8 cellular contexts compared by ENCODE assay signal in the genomic region with DNA sequence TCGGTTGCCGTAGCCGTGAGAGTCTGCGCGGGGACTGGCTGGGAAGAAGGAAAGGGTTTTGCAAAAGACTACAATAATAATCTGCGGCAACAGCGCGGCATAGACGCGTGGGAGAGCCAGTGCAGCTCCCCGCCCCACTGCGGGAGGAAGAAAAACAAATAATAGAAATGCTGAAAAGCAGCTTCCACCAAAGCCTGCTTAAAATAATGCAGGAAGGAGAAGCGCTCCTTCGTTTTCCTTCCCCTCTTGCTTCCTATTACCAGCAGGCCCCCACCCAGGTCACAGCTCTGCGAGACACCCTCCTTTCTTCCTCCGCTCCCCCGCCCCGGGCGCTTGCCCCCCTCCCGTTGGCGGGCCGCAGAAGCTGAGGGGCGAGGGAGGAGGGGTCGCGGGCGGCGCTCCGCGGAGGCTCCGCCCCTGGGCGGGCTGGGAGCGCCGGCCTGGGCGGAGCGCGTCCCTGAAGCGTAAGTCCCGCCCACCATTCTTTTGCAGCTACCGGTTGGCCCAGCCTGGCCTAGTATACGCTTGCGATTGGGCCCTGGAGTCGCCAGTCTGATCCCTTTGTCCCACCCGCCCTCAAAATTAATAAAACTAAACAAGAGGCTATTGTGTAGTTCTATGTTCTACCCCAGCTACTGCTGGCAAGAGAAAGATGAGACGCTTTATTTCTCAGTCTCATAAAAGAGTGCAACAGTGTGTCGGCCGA. TPM values are rescaled to one million over a fixed set of nuclear protein-coding genes. Genes with fewer than 3 reads are reported as not detected.
DNase-seq lines count a peak whose midpoint lies in the region; ATAC-seq, FAIRE-seq and TF ChIP-seq lines count a peak whose summit lies in the region.

No MANE protein-coding gene starts in this region.

- peaks cover 20% of the 10 kb centered on the region for H3K4me1 Mint-ChIP-seq in activated CD4-positive, alpha-beta T cell treated with anti-CD3 and anti-CD28 coated beads, Interleukin-2, amount 10 ng/mL, durations not matched to agents 24 days and 14 days

- no peaks in the 10 kb centered on the region for H3K27me3 ChIP-seq in HepG2 (ENCODE audit: control insufficient read depth in 1 of 2, insufficient read depth in 2 of 2, low read length in 2 of 2)

- no peaks in the 10 kb centered on the region for H3K36me3 ChIP-seq in HepG2 (replicated peaks in 1 of 2; ENCODE audit: control insufficient read depth in 1 of 2, insufficient read depth in 2 of 2, low read length in 2 of 2)

- POLR2A ChIA-PET in HepG2 (lab: Yijun Ruan, JAX): no interaction called here

- H3K27ac Mint-ChIP-seq in activated CD4-positive, alpha-beta T cell treated with anti-CD3 and anti-CD28 coated beads, Interleukin-2, amount 10 ng/mL, durations not matched to agents 24 days and 14 days: peak overlapping the region; percentile 45

- H3K27ac ChIP-seq in HepG2 (ENCODE audit: extremely low read length, insufficient read depth, low read length): no peak overlapping the region

- H3K9me3 ChIP-seq in HepG2 (ENCODE audit: low read length): no peaks in the 10 kb centered on the region

- no peaks in the 10 kb centered on the region for H3K79me2 ChIP-seq in HepG2 (ENCODE audit: insufficient read depth, low read length)

- CTCF ChIA-PET in HepG2 (lab: Yijun Ruan, JAX; ENCODE audit: low intra/inter-chr PET ratio, low total read pairs): no interaction called here

- peak overlapping the region; percentile 80 for H3K4me2 ChIP-seq in HepG2 (ENCODE audit: low read depth, low read length)

- H2AFZ ChIP-seq in HepG2 (ENCODE audit: low read length): peak overlapping the region; percentile 42

- TF ChIP-seq EP300 in HepG2 (IDR thresholded peaks at IDR 0.05; ENCODE audit: low read depth in 2 of 2, low read length in 2 of 2) (no peak), HepG2 (CRISPR knock-in tag; IDR thresholded peaks at IDR 0.05; ENCODE audit: borderline replicate concordance) (no peak)

- in situ Hi-C loops in HepG2 (cut with HindIII; ENCODE audit: extremely low pct_ligation_motif_present, low pct_unique_long_range_greater_than_20kb): no loop called here

- FAIRE-seq in HepG2 (lab: Jason Lieb, UNC): no peak

- H4K20me1 ChIP-seq in HepG2 (ENCODE audit: insufficient read depth, low read length): no peaks in the 10 kb centered on the region

- no peak for TF ChIP-seq RAD21 in HepG2 (CRISPR knock-in tag; IDR thresholded peaks at IDR 0.05)

- H3K4me3 Mint-ChIP-seq in activated CD4-positive, alpha-beta T cell treated with anti-CD3 and anti-CD28 coated beads, Interleukin-2, amount 10 ng/mL, durations not matched to agents 24 days and 14 days: peak overlapping the region; percentile 87

- H3K4me1 ChIP-seq in HepG2 (ENCODE audit: insufficient read depth, low read length): no peaks in the 10 kb centered on the region

- no peak for TF ChIP-seq POLR2A in HepG2 (IDR thresholded peaks at IDR 0.05; ENCODE audit: insufficient read depth in 1 of 2, low read depth in 2 of 2, low read length in 2 of 2)

- H3K36me3 Mint-ChIP-seq in activated CD4-positive, alpha-beta T cell treated with anti-CD3 and anti-CD28 coated beads, Interleukin-2, amount 10 ng/mL, durations not matched to agents 24 days and 14 days (ENCODE audit: low read depth): no peaks in the 10 kb centered on the region

- no peak overlapping the region for H3K9ac ChIP-seq in HepG2 (ENCODE audit: insufficient read depth, low read depth, low read length)

- WGBS in HepG2 (ENCODE audit: low lambda C conversion rate): 1% methylated on average over 10 of the region's 46 CpGs

- no peak for TF ChIP-seq CTCF in HepG2 (CRISPR knock-in tag; IDR thresholded peaks at IDR 0.05)

- ATAC-seq in GM19023 (IDR thresholded peaks at IDR 0.05; ENCODE audit: unreplicated experiment) (peak; percentile 95), HG03280 (IDR thresholded peaks at IDR 0.05; ENCODE audit: unreplicated experiment) (peak; percentile 98), HepG2 (peak; percentile 98)

- BruUV-seq in HepG2 (replicated peaks; lab: Mats Ljungman, UMichigan): no TSS peak

- no peaks in the 10 kb centered on the region for H3K9me3 Mint-ChIP-seq in activated CD4-positive, alpha-beta T cell treated with anti-CD3 and anti-CD28 coated beads, Interleukin-2, amount 10 ng/mL, durations not matched to agents 24 days and 14 days

- peak overlapping the region; percentile 42 to 65 (median 54); a peak in 5 of 6 replicates for H3K4me3 ChIP-seq in HepG2 (replicated peaks in 1 of 3; ENCODE audit: insufficient read depth in 1 of 3, low read depth in 2 of 3, low read length in 3 of 3)

- peak; percentile 91 for DNase-seq in AG08395 (ENCODE audit: low spot score)
- DNase-seq in NCI-H345 (lab: John Stamatoyannopoulos, UW): peak; percentile 91
- DNase-seq in activated CD4-positive, alpha-beta T cell treated with anti-CD3 and anti-CD28 coated beads, Interleukin-2, amount 10 ng/mL, durations not matched to agents 24 days and 14 days: peak; percentile 90
- peak; percentile 83 for DNase-seq in dedifferentiated amniotic fluid mesenchymal stem cell (ENCODE audit: extremely low spot score)
- DNase-seq in HepG2 (ENCODE audit: low spot score): peak; percentile 43
- DNase-seq in stimulated activated CD4-positive, alpha-beta T cell treated with anti-CD3 and anti-CD28 coated beads, Interleukin-2, amount 100 ng/mL, for 48 hours: peak; percentile 36 to 62

- intact Hi-C loops in activated CD4-positive, alpha-beta T cell treated with anti-CD3 and anti-CD28 coated beads, Interleukin-2, amount 10 ng/mL, durations not matched to agents 24 days and 14 days (cut with micrococcal nuclease): no loop called here
- intact Hi-C loops in HepG2 (cut with micrococcal nuclease; ENCODE audit: unreplicated experiment): no loop called here

- peaks cover 8% of the 10 kb centered on the region for H3K27me3 Mint-ChIP-seq in activated CD4-positive, alpha-beta T cell treated with anti-CD3 and anti-CD28 coated beads, Interleukin-2, amount 10 ng/mL, durations not matched to agents 24 days and 14 days

TF ChIP-seq in HepG2, 621 proteins besides CTCF, POLR2A, EP300 and RAD21 (continues in another document):
- TF ChIP-seq PAX8 (CRISPR knock-in tag; IDR thresholded peaks at IDR 0.05; ENCODE audit: borderline replicate concordance) (no peak), NFYC (CRISPR knock-in tag; IDR thresholded peaks at IDR 0.05) (peak; percentile 73), SP2 (CRISPR knock-in tag; IDR thresholded peaks at IDR 0.05) (peak; percentile 85), SP1 (IDR thresholded peaks at IDR 0.05) (no peak), SP1 (CRISPR knock-in tag; IDR thresholded peaks at IDR 0.05) (peak; percentile 51), NFYB (CRISPR knock-in tag; IDR thresholded peaks at IDR 0.05) (peak; percentile 72)
- TF ChIP-seq, protein P1, sequence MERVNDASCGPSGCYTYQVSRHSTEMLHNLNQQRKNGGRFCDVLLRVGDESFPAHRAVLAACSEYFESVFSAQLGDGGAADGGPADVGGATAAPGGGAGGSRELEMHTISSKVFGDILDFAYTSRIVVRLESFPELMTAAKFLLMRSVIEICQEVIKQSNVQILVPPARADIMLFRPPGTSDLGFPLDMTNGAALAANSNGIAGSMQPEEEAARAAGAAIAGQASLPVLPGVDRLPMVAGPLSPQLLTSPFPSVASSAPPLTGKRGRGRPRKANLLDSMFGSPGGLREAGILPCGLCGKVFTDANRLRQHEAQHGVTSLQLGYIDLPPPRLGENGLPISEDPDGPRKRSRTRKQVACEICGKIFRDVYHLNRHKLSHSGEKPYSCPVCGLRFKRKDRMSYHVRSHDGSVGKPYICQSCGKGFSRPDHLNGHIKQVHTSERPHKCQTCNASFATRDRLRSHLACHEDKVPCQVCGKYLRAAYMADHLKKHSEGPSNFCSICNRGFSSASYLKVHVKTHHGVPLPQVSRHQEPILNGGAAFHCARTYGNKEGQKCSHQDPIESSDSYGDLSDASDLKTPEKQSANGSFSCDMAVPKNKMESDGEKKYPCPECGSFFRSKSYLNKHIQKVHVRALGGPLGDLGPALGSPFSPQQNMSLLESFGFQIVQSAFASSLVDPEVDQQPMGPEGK (CRISPR knock-in tag; IDR thresholded peaks at IDR 0.05): 0 out of 2 replicates have a peak, but pooled peaks have one; percentile 19
- TF ChIP-seq, protein P2, sequence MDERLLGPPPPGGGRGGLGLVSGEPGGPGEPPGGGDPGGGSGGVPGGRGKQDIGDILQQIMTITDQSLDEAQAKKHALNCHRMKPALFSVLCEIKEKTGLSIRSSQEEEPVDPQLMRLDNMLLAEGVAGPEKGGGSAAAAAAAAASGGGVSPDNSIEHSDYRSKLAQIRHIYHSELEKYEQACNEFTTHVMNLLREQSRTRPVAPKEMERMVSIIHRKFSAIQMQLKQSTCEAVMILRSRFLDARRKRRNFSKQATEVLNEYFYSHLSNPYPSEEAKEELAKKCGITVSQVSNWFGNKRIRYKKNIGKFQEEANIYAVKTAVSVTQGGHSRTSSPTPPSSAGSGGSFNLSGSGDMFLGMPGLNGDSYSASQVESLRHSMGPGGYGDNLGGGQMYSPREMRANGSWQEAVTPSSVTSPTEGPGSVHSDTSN (CRISPR knock-in tag; IDR thresholded peaks at IDR 0.05): peak; percentile 55

RNA-seq across cellular contexts. Expression of a gene that starts 0.6 kb away (rescaled TPM):
- total RNA-seq in activated CD4-positive, alpha-beta T cell treated with anti-CD3 and anti-CD28 coated beads, Interleukin-2, amount 10 ng/mL, durations not matched to agents 24 days and 14 days: 2.5 TPM in 2 replicates
- 0.83 and 0.91 TPM in 2 replicates for total RNA-seq in HepG2 (2016; rRNA removed; fragmentation: Illumina TruSeq; extraction: Trizol)
- total RNA-seq in HepG2 (2016; cell fraction: cytosol; rRNA removed; fragmentation: Illumina TruSeq; extraction: Trizol; ENCODE audit: low read depth): 0.10 and 0.18 TPM in 2 replicates
- 1.00 and 1.2 TPM in 2 replicates for total RNA-seq in HepG2 (2016; cell fraction: insoluble cytoplasmic fraction; rRNA removed; fragmentation: Illumina TruSeq; extraction: Trizol)
- 0.28 and 0.79 TPM in 2 replicates for total RNA-seq in HepG2 (2016; cell fraction: membrane; rRNA removed; fragmentation: Illumina TruSeq; extraction: Trizol)
- 0.60 and 0.65 TPM in 2 replicates for total RNA-seq in HepG2 (2016; cell fraction: nucleus; rRNA removed; fragmentation: Illumina TruSeq; extraction: Trizol)
- polyA plus RNA-seq in HepG2 (2011; rRNA removed): 0.13 and 0.39 TPM in 2 replicates
- 0.05 and 0.14 TPM in 2 replicates for polyA plus RNA-seq in HepG2 (2011; cell fraction: cytosol; rRNA removed)
- polyA plus RNA-seq in HepG2 (2011; cell fraction: nucleus; rRNA removed): 0.05 and 0.29 TPM in 2 replicates
- 0.17 TPM in 1 of 2 replicates, not detected in the other for polyA plus RNA-seq in HepG2 (2012)
- 0.03 and 0.06 TPM in 2 replicates for polyA plus RNA-seq in HepG2 (2016; cell fraction: cytosol; fragmentation: Illumina TruSeq; extraction: Trizol; ENCODE audit: low read depth)
- 0.80 and 0.97 TPM in 2 replicates for polyA plus RNA-seq in HepG2 (2016; cell fraction: insoluble cytoplasmic fraction; fragmentation: Illumina TruSeq; extraction: Trizol; ENCODE audit: low read depth)
- polyA plus RNA-seq in HepG2 (2016; cell fraction: membrane; fragmentation: Illumina TruSeq; extraction: Trizol; ENCODE audit: low read depth): 0.08 and 0.15 TPM in 2 replicates
- 0.59 TPM in 2 replicates for polyA plus RNA-seq in HepG2 (2016; cell fraction: nucleus; fragmentation: Illumina TruSeq; extraction: Trizol; ENCODE audit: insufficient read depth, low read depth)
- polyA minus RNA-seq in HepG2 (2011; rRNA and poly(A)+ RNA removed; ENCODE audit: low replicate concordance): 0.72 TPM in 1 of 2 replicates, not detected in the other
- polyA minus RNA-seq in HepG2 (2011; cell fraction: cytosol; rRNA and poly(A)+ RNA removed): 0.09 and 0.40 TPM in 2 replicates
- polyA minus RNA-seq in HepG2 (2011; cell fraction: nucleus; rRNA and poly(A)+ RNA removed): 0.13 and 0.87 TPM in 2 replicates
